15 cellular contexts compared by ENCODE assay signal in the genomic region with DNA sequence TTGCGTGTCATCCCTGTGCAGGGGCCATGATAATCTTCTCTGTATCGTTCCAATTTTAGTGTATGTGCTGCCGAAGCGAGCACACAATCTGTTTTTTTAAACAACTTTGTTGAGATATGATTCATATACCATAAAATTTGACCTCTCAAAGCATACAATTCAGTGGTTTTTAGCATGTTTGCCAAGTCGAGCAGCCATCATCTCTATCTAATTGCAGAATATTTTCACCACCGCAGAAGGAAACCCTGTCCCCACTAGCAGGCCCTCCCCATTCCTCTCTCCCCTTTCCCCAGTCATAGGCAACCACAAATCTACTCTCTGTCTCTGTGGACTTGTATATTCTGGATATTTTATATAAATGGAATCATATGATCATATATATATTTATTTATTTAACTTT.
"Had no signal": no experiment of that assay in that cellular context is flagged by ENCODE, and none has a peak within 500 bp of the region (broad histone marks: within the 10 kb centered on the region; RNA-seq: fewer than 3 reads in every experiment).

No MANE protein-coding gene starts in this region.

- H3K27ac ChIP-seq: neural progenitor cell, pancreas, sigmoid colon, stomach, thoracic aorta had no signal

- H3K36me3 ChIP-seq: neural progenitor cell, pancreas, sigmoid colon, stomach, thoracic aorta had no signal

- ATAC-seq: activated naive CD8-positive, alpha-beta T cell treated with anti-CD3 and anti-CD28 coated beads, Interleukin-2, amount 50 U/mL, for 24 hours; activated T-helper 17 cell treated with anti-CD3 and anti-CD28 coated beads, Interleukin-2, amount 50 U/mL, for 72 hours; pancreas had no signal

- H3K4me1 ChIP-seq: neural progenitor cell, pancreas, sigmoid colon, stomach had no signal

- DNase-seq: activated CD4-positive, CD25-positive, alpha-beta regulatory T cell treated with anti-CD3 and anti-CD28 coated beads, Interleukin-2, amount 50 U/mL, for 72 hours; activated naive CD4-positive, alpha-beta T cell treated with anti-CD3 and anti-CD28 coated beads for 36 hours; activated naive CD8-positive, alpha-beta T cell treated with anti-CD3 and anti-CD28 coated beads, Interleukin-2, amount 50 U/mL, for 24 hours; effector memory CD4-positive, alpha-beta T cell; islet precursor cell; midbrain; pancreas; sigmoid colon; stimulated activated CD4-positive, alpha-beta T cell treated with anti-CD3 and anti-CD28 coated beads, Interleukin-1b, Interleukin-23, amount 100 ng/mL, for 48 hours; stomach; T-helper 1 cell had no signal

- H3K9me3 ChIP-seq: pancreas, sigmoid colon, stomach, thoracic aorta had no signal

- H3K4me3 ChIP-seq: lung, neural progenitor cell, pancreas, sigmoid colon, stomach, thoracic aorta had no signal

- FAIRE-seq: pancreas had no signal

- H3K27me3 ChIP-seq: neural progenitor cell, pancreas, sigmoid colon had no signal
